Comparison of ENCODE assay signal across 8 cellular contexts in genomic region chr2:121095257-121096080, GRCh38.
DNase-seq lines count a peak whose midpoint lies in the region; FAIRE-seq and TF ChIP-seq lines count a peak whose summit lies in the region.

No MANE protein-coding gene starts in this region.

- H3K9me3 Mint-ChIP-seq in endothelial cell (ENCODE audit: unreplicated experiment) (no peaks in the 10 kb centered on the region), nephron progenitor cell (peaks cover 5% of the 10 kb centered on the region)

- H3K27me3 ChIP-seq in A673 (replicated peaks; ENCODE audit: insufficient read depth, low read depth, low read length, poor library complexity): no peaks in the 10 kb centered on the region
- H3K27me3 ChIP-seq in GM06990 (replicated peaks; ENCODE audit: control insufficient read depth, insufficient read depth, low read length): no peaks in the 10 kb centered on the region

- no peak overlapping the region for H3K4me3 Mint-ChIP-seq in endothelial cell (ENCODE audit: unreplicated experiment)
- H3K4me3 Mint-ChIP-seq in nephron progenitor cell: no peak overlapping the region

- no peak overlapping the region for H3K27ac Mint-ChIP-seq in endothelial cell (ENCODE audit: unreplicated experiment)
- no peak overlapping the region for H3K27ac Mint-ChIP-seq in nephron progenitor cell

- TF ChIP-seq CTCF in A673 (conservative IDR thresholded peaks at IDR 0.05; ENCODE audit: low read depth, low read length) (peak; percentile 85), GM06990 (IDR thresholded peaks at IDR 0.05; ENCODE audit: insufficient read depth, low read length, poor library complexity, severe bottlenecking) (peak; percentile 83), endothelial cell (IDR thresholded peaks at IDR 0.05; ENCODE audit: unreplicated experiment) (peak; percentile 83), nephron progenitor cell (IDR thresholded peaks at IDR 0.05) (peak; percentile 76)

- H3K36me3 ChIP-seq in A673 (ENCODE audit: insufficient read depth, low read length, poor library complexity, severe bottlenecking): no peaks in the 10 kb centered on the region
- H3K36me3 ChIP-seq in GM06990 (ENCODE audit: control insufficient read depth, insufficient read depth, low read length): no peaks in the 10 kb centered on the region

- intact Hi-C loops in A673 (cut with micrococcal nuclease; ENCODE audit: unreplicated experiment): loop anchor here (5.0 kb wide), 1 partner anchor 262 kb away; no protein-coding TSS in a partner anchor

- DNase-seq in A673 (ENCODE audit: low spot score): peak; percentile 67
- DNase-seq in GM06990 (ENCODE audit: extremely low read depth, insufficient read length): no peak
- DNase-seq in HuH-7.5 (ENCODE audit: low spot score): peak; percentile 79
- peak; percentile 21 for DNase-seq in RCC 7860 (ENCODE audit: low spot score)
- DNase-seq in endothelial cell (ENCODE audit: low spot score): peak; percentile 73
- peak; percentile 75 for DNase-seq in nephron progenitor cell
- DNase-seq in GF-D8 (lab: John Stamatoyannopoulos, UW): no peak
- DNase-seq in middle frontal gyrus (ENCODE audit: extremely low spot score, low spot score): no peak

- POLR2A ChIA-PET in A673 (lab: Charles Lee; ENCODE audit: low non-redundant PET): interaction anchor here (0.6 kb wide), 1 partner anchor 703 kb away, joined by 3 read pairs; no protein-coding TSS in a partner anchor

- H3K36me3 Mint-ChIP-seq in endothelial cell (ENCODE audit: low read depth, unreplicated experiment) (peaks cover 4% of the 10 kb centered on the region), nephron progenitor cell (ENCODE audit: low read depth) (no peaks in the 10 kb centered on the region)

- H3K27ac ChIP-seq in A673 (ENCODE audit: low read depth, low read length, poor library complexity, severe bottlenecking): no peak overlapping the region

- no peak overlapping the region for H3K4me3 ChIP-seq in A673 (ENCODE audit: low read depth, low read length, poor library complexity, severe bottlenecking)
- no peak overlapping the region for H3K4me3 ChIP-seq in GM06990 (replicated peaks; ENCODE audit: low read depth, low read length)

- FAIRE-seq in RCC 7860 (lab: Jason Lieb, UNC): no peak

- no peaks in the 10 kb centered on the region for H3K4me1 ChIP-seq in A673 (ENCODE audit: insufficient read depth, low read length, poor library complexity, severe bottlenecking)

- CTCF ChIA-PET in A673 (lab: Charles Lee): interaction anchor here (0.7 to 1.9 kb wide), 5 partner anchors 13 to 623 kb away, joined by 3 to 31 read pairs (median 3); no protein-coding TSS in a partner anchor

- H3K27me3 Mint-ChIP-seq in endothelial cell (ENCODE audit: unreplicated experiment) (peaks cover 10% of the 10 kb centered on the region), nephron progenitor cell (ENCODE audit: low read depth, poor library complexity) (peaks cover 60% of the 10 kb centered on the region)

- BruUV-seq in A673 (replicated peaks; lab: Mats Ljungman, UMichigan): no TSS peak

- no peaks in the 10 kb centered on the region for H3K9me3 ChIP-seq in A673 (ENCODE audit: low read depth, low read length, poor library complexity, severe bottlenecking)

- no peaks in the 10 kb centered on the region for H3K4me1 Mint-ChIP-seq in endothelial cell (ENCODE audit: unreplicated experiment)
- H3K4me1 Mint-ChIP-seq in nephron progenitor cell: no peaks in the 10 kb centered on the region

Comparison
In these comparisons a context has a peak if more than half of its experiments do, and no peak if none do; other contexts are left out.
1. DNase-seq: peak in A673 (single experiment), HuH-7.5 (single experiment), RCC 7860 (single experiment), endothelial cell (single experiment) and nephron progenitor cell (single experiment); none in GM06990 (single experiment), GF-D8 (single experiment) and middle frontal gyrus (single experiment).
2. Peak in every context shown above with its lines, with median percentiles within 50 percentile points of each other: CTCF ChIP-seq.